In genomic region chr11:46381046-46381835, GRCh38 we compare ENCODE assay signal across 8 cellular contexts. TPM values are rescaled to one million over a fixed set of nuclear protein-coding genes. Genes with fewer than 3 reads are reported as not detected.
DNase-seq lines count a peak whose midpoint lies in the region; ATAC-seq and TF ChIP-seq lines count a peak whose summit lies in the region.

MDK (plus strand) TSS chr11:46381669; CDS start chr11:46382058, 389 bp downstream.

- no peaks in the 10 kb centered on the region for H4K20me1 ChIP-seq in PC-9 (ENCODE audit: insufficient read depth)

- H3K4me2 ChIP-seq in PC-9, result peak within 1 kb of the TSS; percentile 91

- H3K4me1 ChIP-seq in PC-9 (replicated peaks; ENCODE audit: insufficient read depth) (peaks cover 21% of the 10 kb centered on the region), endocrine pancreas (ENCODE audit: control insufficient read depth, insufficient read depth, low read length) (no peaks in the 10 kb centered on the region), mucosa of stomach (ENCODE audit: control insufficient read depth, insufficient read depth, low read length) (peaks cover 35% of the 10 kb centered on the region)

- H3K27ac Mint-ChIP-seq in activated naive CD4-positive, alpha-beta T cell treated with anti-CD3 and anti-CD28 coated beads, Interleukin-2, amount 10 ng/mL, durations not matched to agents 7 days and 5 days, result peak within 1 kb of the TSS; percentile 37

- peaks cover 56% of the 10 kb centered on the region for H3K27me3 Mint-ChIP-seq in activated naive CD4-positive, alpha-beta T cell treated with anti-CD3 and anti-CD28 coated beads, Interleukin-2, amount 10 ng/mL, durations not matched to agents 7 days and 5 days

- TF ChIP-seq CTCF in PC-9 (conservative IDR thresholded peaks at IDR 0.05), result no peak

- peak within 1 kb of the TSS; percentile 5; the same call in 1 of the 2 replicates for H3K27ac ChIP-seq in PC-9

- no peak for ATAC-seq in GM21390 (IDR thresholded peaks at IDR 0.05; ENCODE audit: unreplicated experiment)

- H3K9me3 ChIP-seq in PC-9 (ENCODE audit: insufficient read depth, low read depth), result no peaks in the 10 kb centered on the region
- H3K9me3 ChIP-seq in endocrine pancreas (ENCODE audit: control insufficient read depth, low read length), result no peaks in the 10 kb centered on the region
- no peaks in the 10 kb centered on the region for H3K9me3 ChIP-seq in mucosa of stomach (ENCODE audit: control insufficient read depth, low read length)

- peaks cover 20% of the 10 kb centered on the region for H3K4me1 Mint-ChIP-seq in activated naive CD4-positive, alpha-beta T cell treated with anti-CD3 and anti-CD28 coated beads, Interleukin-2, amount 10 ng/mL, durations not matched to agents 7 days and 5 days

- no peaks in the 10 kb centered on the region for H3K36me3 ChIP-seq in PC-9 (ENCODE audit: low read depth)
- no peaks in the 10 kb centered on the region for H3K36me3 ChIP-seq in endocrine pancreas (ENCODE audit: control insufficient read depth, insufficient read depth, low read length)
- H3K36me3 ChIP-seq in mucosa of stomach (ENCODE audit: control insufficient read depth, insufficient read depth, low read length), result no peaks in the 10 kb centered on the region

- no peaks in the 10 kb centered on the region for H3K9me2 ChIP-seq in PC-9 (ENCODE audit: insufficient read depth)

- H3K4me3 Mint-ChIP-seq in activated naive CD4-positive, alpha-beta T cell treated with anti-CD3 and anti-CD28 coated beads, Interleukin-2, amount 10 ng/mL, durations not matched to agents 7 days and 5 days, result peak within 1 kb of the TSS; percentile 72

- peaks cover 4% of the 10 kb centered on the region for H3K9me3 Mint-ChIP-seq in activated naive CD4-positive, alpha-beta T cell treated with anti-CD3 and anti-CD28 coated beads, Interleukin-2, amount 10 ng/mL, durations not matched to agents 7 days and 5 days

- no peak for DNase-seq in activated naive CD4-positive, alpha-beta T cell treated with anti-CD3 and anti-CD28 coated beads, Interleukin-2, amount 10 ng/mL, durations not matched to agents 7 days and 5 days
- DNase-seq in activated naive CD4-positive, alpha-beta T cell treated with Interleukin-2 at 50 U/mL for 16 hours, result no peak
- peak in 1 of 2 experiments; percentile 60 for DNase-seq in PC-9
- DNase-seq in OCI-M2 (lab: John Stamatoyannopoulos, UW; ENCODE audit: unreplicated experiment), result no peak
- no peak for DNase-seq in HCEC 1CT

- H3K27me3 ChIP-seq in PC-9 (ENCODE audit: insufficient read depth, low read depth) (no peaks in the 10 kb centered on the region), endocrine pancreas (ENCODE audit: control insufficient read depth, insufficient read depth, low read length) (no peaks in the 10 kb centered on the region), mucosa of stomach (ENCODE audit: control insufficient read depth, insufficient read depth, low read length) (peaks cover 16% of the 10 kb centered on the region)

- H3K36me3 Mint-ChIP-seq in activated naive CD4-positive, alpha-beta T cell treated with anti-CD3 and anti-CD28 coated beads, Interleukin-2, amount 10 ng/mL, durations not matched to agents 7 days and 5 days, result peaks cover 24% of the 10 kb centered on the region

- H3K4me3 ChIP-seq in PC-9 (peak within 1 kb of the TSS; percentile 73), endocrine pancreas (ENCODE audit: control insufficient read depth, insufficient read depth, low read length) (no peak within 1 kb of the TSS), mucosa of stomach (ENCODE audit: low read length) (peak within 1 kb of the TSS; percentile 63)

- CTCF ChIA-PET in activated naive CD4-positive, alpha-beta T cell treated with anti-CD3 and anti-CD28 coated beads, Interleukin-2, amount 10 ng/mL, durations not matched to agents 7 days and 5 days (lab: Charles Lee), result no interaction called here
- CTCF ChIA-PET in PC-9 (lab: Charles Lee), result interaction anchor here (0.6 to 0.8 kb wide), 2 partner anchors 33 to 137 kb away, joined by 6 to 12 read pairs; no protein-coding TSS in a partner anchor

- H2AFZ ChIP-seq in PC-9, result peak within 1 kb of the TSS; percentile 86

- H3K9ac ChIP-seq in endocrine pancreas (ENCODE audit: control insufficient read depth, insufficient read depth, low read length) (peak within 1 kb of the TSS; percentile 82), mucosa of stomach (ENCODE audit: low read length) (peak within 1 kb of the TSS; percentile 91)

- peaks cover 48% of the 10 kb centered on the region for H3F3A ChIP-seq in PC-9 (ENCODE audit: insufficient read depth, low read depth)

- H3K79me2 ChIP-seq in PC-9 (ENCODE audit: low read depth), result no peaks in the 10 kb centered on the region

- intact Hi-C loops in PC-9 (cut with micrococcal nuclease; ENCODE audit: unreplicated experiment), result loop anchor here (5.0 kb wide), 3 partner anchors 139 to 976 kb away; partner anchors contain the start of genes ATG13 and HARBI1

- BruUV-seq in PC-9 (replicated peaks; lab: Mats Ljungman, UMichigan), result TSS peak; percentile 74

- POLR2A ChIA-PET in PC-9 (lab: Charles Lee; ENCODE audit: unreplicated experiment), result no interaction called here

RNA-seq across cellular contexts. Expression of gene MDK, which starts in this region (rescaled TPM):
- total RNA-seq in PC-9 (2021), result 399 and 464 TPM in 2 replicates
